In the genomic region with DNA sequence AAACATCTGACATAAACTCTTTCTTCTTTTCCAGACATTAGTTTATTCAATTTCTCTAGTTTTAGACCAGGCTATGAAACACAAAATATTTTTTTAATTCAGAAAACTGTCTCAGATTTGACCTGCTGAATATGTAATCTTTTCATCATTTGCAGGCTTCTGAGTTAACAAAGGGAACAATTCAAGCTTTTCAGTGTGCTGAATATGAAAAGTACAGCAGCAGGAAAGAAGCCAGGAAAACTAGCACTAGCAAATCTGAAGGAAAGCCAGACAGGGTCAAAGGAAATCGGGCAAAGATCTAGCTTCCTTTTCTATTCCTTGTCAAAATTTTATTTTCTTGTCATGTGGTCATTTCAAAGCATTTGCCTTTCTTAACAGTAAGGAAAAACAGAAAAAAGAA, we compare ENCODE assay signal across 18 cellular contexts.
"Had no signal": no experiment of that assay in that cellular context is flagged by ENCODE, and none has a peak within 500 bp of the region (broad histone marks: within the 10 kb centered on the region; RNA-seq: fewer than 3 reads in every experiment).

No MANE protein-coding gene starts in this region.

- H3K9me3 ChIP-seq: adrenal gland, left lung, thoracic aorta, upper lobe of right lung had no signal

- H3K4me3 ChIP-seq: adrenal gland, left lung, thoracic aorta, upper lobe of right lung had no signal

- ATAC-seq: activated CD4-positive, alpha-beta T cell treated with anti-CD3 and anti-CD28 coated beads for 36 hours; activated T-cell treated with anti-CD3 and anti-CD28 coated beads, Interleukin-2, amount 50 U/mL, for 4 hours; left lung; natural killer cell; right cardiac atrium; upper lobe of right lung had no signal

- H3K36me3 ChIP-seq: adrenal gland, left lung, thoracic aorta, upper lobe of right lung had no signal

- DNase-seq: activated CD4-positive, alpha-beta memory T cell treated with anti-CD3 and anti-CD28 coated beads, Interleukin-2, amount 10 ng/mL, durations not matched to agents 7 days and 5 days; activated CD4-positive, alpha-beta T cell treated with anti-CD3 and anti-CD28 coated beads for 36 hours; activated effector memory CD4-positive, alpha-beta T cell treated with anti-CD3 and anti-CD28 coated beads, Interleukin-2, amount 50 U/mL, for 16 hours; activated T-cell treated with anti-CD3 and anti-CD28 coated beads, Interleukin-2, amount 50 U/mL, for 4 hours; adrenal gland; effector memory CD4-positive, alpha-beta T cell; left lung; mammary epithelial cell; natural killer cell; right cardiac atrium; small intestine; stimulated activated CD4-positive, alpha-beta T cell treated with anti-CD3 and anti-CD28 coated beads, Interleukin-4, amount 100 ng/mL, for 4 hours; stimulated activated CD8-positive, alpha-beta memory T cell treated with anti-CD3 and anti-CD28 coated beads, Interleukin-4, amount 100 ng/mL, for 48 hours; stimulated activated naive CD4-positive, alpha-beta T cell treated with Interleukin-2 at 50 U/mL for 16 hours; upper lobe of right lung had no signal

- H3K4me1 ChIP-seq: adrenal gland, left lung, upper lobe of right lung had no signal

- H3K27me3 ChIP-seq: adrenal gland had no signal

- FAIRE-seq: keratinocyte, small intestine had no signal

- H3K27ac ChIP-seq: adrenal gland, epithelial cell of prostate, left lung, thoracic aorta, upper lobe of right lung had no signal
